ENCODE assay signal across 2 cellular contexts in genomic region chr14:93700928-93701327, GRCh38.
TF ChIP-seq lines count a peak whose summit lies in the region.

No MANE protein-coding gene starts in this region.

TF ChIP-seq in GM23338, 12 proteins besides CTCF, POLR2A, EP300 and RAD21 (continued from another document):
- TF ChIP-seq, protein P1, sequence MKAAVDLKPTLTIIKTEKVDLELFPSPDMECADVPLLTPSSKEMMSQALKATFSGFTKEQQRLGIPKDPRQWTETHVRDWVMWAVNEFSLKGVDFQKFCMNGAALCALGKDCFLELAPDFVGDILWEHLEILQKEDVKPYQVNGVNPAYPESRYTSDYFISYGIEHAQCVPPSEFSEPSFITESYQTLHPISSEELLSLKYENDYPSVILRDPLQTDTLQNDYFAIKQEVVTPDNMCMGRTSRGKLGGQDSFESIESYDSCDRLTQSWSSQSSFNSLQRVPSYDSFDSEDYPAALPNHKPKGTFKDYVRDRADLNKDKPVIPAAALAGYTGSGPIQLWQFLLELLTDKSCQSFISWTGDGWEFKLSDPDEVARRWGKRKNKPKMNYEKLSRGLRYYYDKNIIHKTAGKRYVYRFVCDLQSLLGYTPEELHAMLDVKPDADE (IDR thresholded peaks at IDR 0.05), result no peak
- no peak for TF ChIP-seq EZH2phosphoT487 (IDR thresholded peaks at IDR 0.05; ENCODE audit: unreplicated experiment)
- TF ChIP-seq, protein P2, sequence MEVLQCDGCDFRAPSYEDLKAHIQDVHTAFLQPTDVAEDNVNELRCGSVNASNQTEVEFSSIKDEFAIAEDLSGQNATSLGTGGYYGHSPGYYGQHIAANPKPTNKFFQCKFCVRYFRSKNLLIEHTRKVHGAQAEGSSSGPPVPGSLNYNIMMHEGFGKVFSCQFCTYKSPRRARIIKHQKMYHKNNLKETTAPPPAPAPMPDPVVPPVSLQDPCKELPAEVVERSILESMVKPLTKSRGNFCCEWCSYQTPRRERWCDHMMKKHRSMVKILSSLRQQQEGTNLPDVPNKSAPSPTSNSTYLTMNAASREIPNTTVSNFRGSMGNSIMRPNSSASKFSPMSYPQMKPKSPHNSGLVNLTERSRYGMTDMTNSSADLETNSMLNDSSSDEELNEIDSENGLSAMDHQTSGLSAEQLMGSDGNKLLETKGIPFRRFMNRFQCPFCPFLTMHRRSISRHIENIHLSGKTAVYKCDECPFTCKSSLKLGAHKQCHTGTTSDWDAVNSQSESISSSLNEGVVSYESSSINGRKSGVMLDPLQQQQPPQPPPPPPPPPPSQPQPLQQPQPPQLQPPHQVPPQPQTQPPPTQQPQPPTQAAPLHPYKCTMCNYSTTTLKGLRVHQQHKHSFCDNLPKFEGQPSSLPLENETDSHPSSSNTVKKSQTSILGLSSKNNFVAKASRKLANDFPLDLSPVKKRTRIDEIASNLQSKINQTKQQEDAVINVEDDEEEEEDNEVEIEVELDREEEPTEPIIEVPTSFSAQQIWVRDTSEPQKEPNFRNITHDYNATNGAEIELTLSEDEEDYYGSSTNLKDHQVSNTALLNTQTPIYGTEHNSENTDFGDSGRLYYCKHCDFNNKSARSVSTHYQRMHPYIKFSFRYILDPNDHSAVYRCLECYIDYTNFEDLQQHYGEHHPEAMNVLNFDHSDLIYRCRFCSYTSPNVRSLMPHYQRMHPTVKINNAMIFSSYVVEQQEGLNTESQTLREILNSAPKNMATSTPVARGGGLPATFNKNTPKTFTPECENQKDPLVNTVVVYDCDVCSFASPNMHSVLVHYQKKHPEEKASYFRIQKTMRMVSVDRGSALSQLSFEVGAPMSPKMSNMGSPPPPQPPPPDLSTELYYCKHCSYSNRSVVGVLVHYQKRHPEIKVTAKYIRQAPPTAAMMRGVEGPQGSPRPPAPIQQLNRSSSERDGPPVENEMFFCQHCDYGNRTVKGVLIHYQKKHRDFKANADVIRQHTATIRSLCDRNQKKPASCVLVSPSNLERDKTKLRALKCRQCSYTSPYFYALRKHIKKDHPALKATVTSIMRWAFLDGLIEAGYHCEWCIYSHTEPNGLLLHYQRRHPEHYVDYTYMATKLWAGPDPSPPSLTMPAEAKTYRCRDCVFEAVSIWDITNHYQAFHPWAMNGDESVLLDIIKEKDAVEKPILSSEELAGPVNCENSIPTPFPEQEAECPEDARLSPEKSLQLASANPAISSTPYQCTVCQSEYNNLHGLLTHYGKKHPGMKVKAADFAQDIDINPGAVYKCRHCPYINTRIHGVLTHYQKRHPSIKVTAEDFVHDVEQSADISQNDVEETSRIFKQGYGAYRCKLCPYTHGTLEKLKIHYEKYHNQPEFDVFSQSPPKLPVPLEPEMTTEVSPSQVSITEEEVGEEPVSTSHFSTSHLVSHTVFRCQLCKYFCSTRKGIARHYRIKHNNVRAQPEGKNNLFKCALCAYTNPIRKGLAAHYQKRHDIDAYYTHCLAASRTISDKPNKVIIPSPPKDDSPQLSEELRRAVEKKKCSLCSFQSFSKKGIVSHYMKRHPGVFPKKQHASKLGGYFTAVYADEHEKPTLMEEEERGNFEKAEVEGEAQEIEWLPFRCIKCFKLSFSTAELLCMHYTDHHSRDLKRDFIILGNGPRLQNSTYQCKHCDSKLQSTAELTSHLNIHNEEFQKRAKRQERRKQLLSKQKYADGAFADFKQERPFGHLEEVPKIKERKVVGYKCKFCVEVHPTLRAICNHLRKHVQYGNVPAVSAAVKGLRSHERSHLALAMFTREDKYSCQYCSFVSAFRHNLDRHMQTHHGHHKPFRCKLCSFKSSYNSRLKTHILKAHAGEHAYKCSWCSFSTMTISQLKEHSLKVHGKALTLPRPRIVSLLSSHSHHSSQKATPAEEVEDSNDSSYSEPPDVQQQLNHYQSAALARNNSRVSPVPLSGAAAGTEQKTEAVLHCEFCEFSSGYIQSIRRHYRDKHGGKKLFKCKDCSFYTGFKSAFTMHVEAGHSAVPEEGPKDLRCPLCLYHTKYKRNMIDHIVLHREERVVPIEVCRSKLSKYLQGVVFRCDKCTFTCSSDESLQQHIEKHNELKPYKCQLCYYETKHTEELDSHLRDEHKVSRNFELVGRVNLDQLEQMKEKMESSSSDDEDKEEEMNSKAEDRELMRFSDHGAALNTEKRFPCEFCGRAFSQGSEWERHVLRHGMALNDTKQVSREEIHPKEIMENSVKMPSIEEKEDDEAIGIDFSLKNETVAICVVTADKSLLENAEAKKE (CRISPR knock-in tag; IDR thresholded peaks at IDR 0.05), result no peak

TF ChIP-seq in H1, 55 proteins besides CTCF, POLR2A, EP300 and RAD21 (continued from another document):
- no peak for TF ChIP-seq MAX (IDR thresholded peaks at IDR 0.05)
